17 cellular contexts compared by ENCODE assay signal in genomic region chr1:13825033-13825432, GRCh38.
DNase-seq lines count a peak whose midpoint lies in the region; ATAC-seq and TF ChIP-seq lines count a peak whose summit lies in the region.
"Had no signal": no experiment of that assay in that cellular context is flagged by ENCODE, and none has a peak within 500 bp of the region (broad histone marks: within the 10 kb centered on the region; RNA-seq: fewer than 3 reads in every experiment).

No MANE protein-coding gene starts in this region.

- no peaks in the 10 kb centered on the region for H3K4me1 ChIP-seq in adipocyte (ENCODE audit: control insufficient read depth, insufficient read depth, low read length)
- H3K4me1 ChIP-seq in foreskin keratinocyte = no peaks in the 10 kb centered on the region
- H3K4me1 ChIP-seq: parathyroid adenoma had no signal

- no peaks in the 10 kb centered on the region for H3K36me3 ChIP-seq in adipocyte (ENCODE audit: control insufficient read depth, insufficient read depth, low read length, severe bottlenecking)

- H3K9me3 ChIP-seq in adipocyte (ENCODE audit: control insufficient read depth, low read length) = no peaks in the 10 kb centered on the region
- H3K9me3 ChIP-seq: BLaER1, heart right ventricle had no signal

- no peak overlapping the region for H3K9ac ChIP-seq in adipocyte (ENCODE audit: low read length)
- H3K9ac ChIP-seq: BLaER1, parathyroid adenoma had no signal

- peak; percentile 12 for DNase-seq in AG10803 (ENCODE audit: low read depth)
- DNase-seq in adipocyte (ENCODE audit: low read depth) = peak; percentile 4
- no peak for DNase-seq in foreskin keratinocyte
- DNase-seq: activated CD4-positive, CD25-positive, alpha-beta regulatory T cell treated with anti-CD3 and anti-CD28 coated beads, Interleukin-2, amount 50 U/mL, for 72 hours; heart right ventricle; immature natural killer cell; naive B cell; NCI-H187 treated with DMSO at 0.1 percent for 48 hours; NCI-H345; SIG-M5; stimulated activated CD4-positive, alpha-beta T cell treated with anti-CD3 and anti-CD28 coated beads, Interleukin-2, amount 100 ng/mL, for 48 hours had no signal

- H3K4me3 ChIP-seq in AG10803 (ENCODE audit: low read length) (no peak overlapping the region), adipocyte (ENCODE audit: low read length) (no peak overlapping the region)
- H3K4me3 ChIP-seq: BLaER1, heart right ventricle had no signal

- H3K27me3 ChIP-seq in adipocyte (replicated peaks; ENCODE audit: control insufficient read depth, insufficient read depth, low read length) = peaks cover 28% of the 10 kb centered on the region
- peaks cover 7% of the 10 kb centered on the region for H3K27me3 ChIP-seq in foreskin keratinocyte
- H3K27me3 ChIP-seq: BLaER1 had no signal

- peak; percentile 39 for TF ChIP-seq CTCF in AG10803 (conservative IDR thresholded peaks at IDR 0.05; ENCODE audit: low read length)
- peak; percentile 26 for TF ChIP-seq CTCF in GM12873 (IDR thresholded peaks at IDR 0.05; ENCODE audit: insufficient read depth, low read depth, low read length, missing control alignments)
- peak; percentile 39 for TF ChIP-seq CTCF in foreskin keratinocyte (conservative IDR thresholded peaks at IDR 0.05)

- no peak overlapping the region for H3K27ac ChIP-seq in foreskin keratinocyte
- H3K27ac ChIP-seq: BLaER1, heart right ventricle, parathyroid adenoma had no signal

- ATAC-seq in foreskin keratinocyte (no peak), GM21360 (IDR thresholded peaks at IDR 0.05; ENCODE audit: unreplicated experiment) (no peak), GM21737 (IDR thresholded peaks at IDR 0.05; ENCODE audit: unreplicated experiment) (no peak)
- ATAC-seq in activated CD4-positive, CD25-positive, alpha-beta regulatory T cell treated with anti-CD3 and anti-CD28 coated beads, Interleukin-2, amount 50 U/mL, for 24 hours = no peak
- ATAC-seq: heart right ventricle had no signal

Comparison
In these comparisons a context has a peak if more than half of its experiments do, and no peak if none do; other contexts are left out.
1. DNase-seq: peak in AG10803 (single experiment) and adipocyte (single experiment); none in foreskin keratinocyte (0 of 2).
2. Peak in every context shown above with its lines, with median percentiles within 50 percentile points of each other: CTCF ChIP-seq.